ENCODE assay signal across 9 cellular contexts in genomic region chr1:94783342-94784264, GRCh38. TPM values are rescaled to one million over a fixed set of nuclear protein-coding genes. Genes with fewer than 3 reads are reported as not detected.
DNase-seq lines count a peak whose midpoint lies in the region; ATAC-seq, FAIRE-seq and TF ChIP-seq lines count a peak whose summit lies in the region.
"Had no signal": no experiment of that assay in that cellular context is flagged by ENCODE, and none has a peak within 500 bp of the region (broad histone marks: within the 10 kb centered on the region; RNA-seq: fewer than 3 reads in every experiment).

No MANE protein-coding gene starts in this region.

- H3K27ac ChIP-seq in H1 (ENCODE audit: low read depth, low read length) = no peak overlapping the region
- H3K27ac ChIP-seq in mesenchymal stem cell (ENCODE audit: low read length, poor library complexity, severe bottlenecking) = peak overlapping the region; percentile 76
- peak overlapping the region; percentile 76 for H3K27ac ChIP-seq in upper lobe of right lung

- H3K27me3 Mint-ChIP-seq in endothelial cell (ENCODE audit: unreplicated experiment) = no peaks in the 10 kb centered on the region

- H2BK15ac ChIP-seq in H1 (ENCODE audit: low read length) (no peak overlapping the region), mesenchymal stem cell (ENCODE audit: low read depth, poor library complexity, severe bottlenecking) (peak overlapping the region; percentile 41)

- TF ChIP-seq POLR2A in H1 (IDR thresholded peaks at IDR 0.05; ENCODE audit: control extremely low read depth in 1 of 2, low read depth in 2 of 2, low read length in 2 of 2) = no peak

- H3K27me3 ChIP-seq in H1 (replicated peaks in 1 of 4; ENCODE audit: control insufficient read depth in 3 of 4, extremely low read depth in 1 of 4, insufficient read depth in 3 of 4, low read length in 3 of 4) (no peaks in the 10 kb centered on the region), mesenchymal stem cell (ENCODE audit: control insufficient read depth in 1 of 2, insufficient read depth in 1 of 2, low read length in 2 of 2) (peaks cover 0 to 9% of the 10 kb centered on the region in 2 experiments), upper lobe of right lung (no peaks in the 10 kb centered on the region)

- H3K4me2 ChIP-seq in H1 (ENCODE audit: insufficient read depth in 1 of 2, low read depth in 2 of 2, low read length in 2 of 2) = no peak overlapping the region
- H3K4me2 ChIP-seq in mesenchymal stem cell (ENCODE audit: low read length, poor library complexity, severe bottlenecking) = no peak overlapping the region

- H3K14ac ChIP-seq in H1 (ENCODE audit: insufficient read length) (no peak overlapping the region), mesenchymal stem cell (ENCODE audit: low read length in 2 of 2) (peak overlapping the region in 1 of 2 experiments; percentile 81)

- no peak overlapping the region for H3K23ac ChIP-seq in H1 (ENCODE audit: insufficient read length)
- peak overlapping the region in 1 of 2 experiments; percentile 81 for H3K23ac ChIP-seq in mesenchymal stem cell (ENCODE audit: low read length in 2 of 2)

- no peak for TF ChIP-seq RAD21 in H1 (IDR thresholded peaks at IDR 0.05 in 1 of 2, conservative IDR thresholded peaks at IDR 0.05 in 1 of 2; ENCODE audit: low read depth in 2 of 2, low read length in 2 of 2)

- no peaks in the 10 kb centered on the region for H3K4me1 Mint-ChIP-seq in endothelial cell (ENCODE audit: unreplicated experiment)

- H4K91ac ChIP-seq in H1 (replicated peaks; ENCODE audit: insufficient read length, low read length) (peak overlapping the region; percentile 15), mesenchymal stem cell (ENCODE audit: low read length) (peak overlapping the region; percentile 87)

- TF ChIP-seq CTCF in H1 (IDR thresholded peaks at IDR 0.05; ENCODE audit: control extremely low read depth in 1 of 3, insufficient read depth in 1 of 3, low read depth in 1 of 3, low read length in 3 of 3) = no peak
- no peak for TF ChIP-seq CTCF in upper lobe of right lung (IDR thresholded peaks at IDR 0.05)
- no peak for TF ChIP-seq CTCF in endothelial cell (IDR thresholded peaks at IDR 0.05; ENCODE audit: unreplicated experiment)

- H3K4me3 ChIP-seq in H1 (ENCODE audit: extremely low read depth in 1 of 4, insufficient read depth in 2 of 4, low read depth in 3 of 4, low read length in 4 of 4) (no peak overlapping the region), mesenchymal stem cell (ENCODE audit: insufficient read depth in 1 of 2, low read depth in 1 of 2, low read length in 2 of 2) (peak overlapping the region in 1 of 2 experiments; percentile 43), upper lobe of right lung (peak overlapping the region; percentile 20)

- no peak overlapping the region for H4K8ac ChIP-seq in H1 (ENCODE audit: extremely low read depth, insufficient read depth, low read length)
- peak overlapping the region; percentile 82 for H4K8ac ChIP-seq in mesenchymal stem cell (ENCODE audit: low read length)

- H3K9me3 ChIP-seq in H1 (ENCODE audit: insufficient read depth in 2 of 2, low read depth in 1 of 2, low read length in 1 of 2) (no peaks in the 10 kb centered on the region), mesenchymal stem cell (ENCODE audit: control insufficient read depth, low read length) (no peaks in the 10 kb centered on the region), upper lobe of right lung (no peaks in the 10 kb centered on the region)

- H2BK120ac ChIP-seq in H1 (replicated peaks; ENCODE audit: low read depth, low read length) = no peak overlapping the region
- no peak overlapping the region for H2BK120ac ChIP-seq in mesenchymal stem cell (ENCODE audit: low read depth, low read length)

- FAIRE-seq in H1 (lab: Jason Lieb, UNC) = no peak

- POLR2A ChIA-PET in H1 (lab: Charles Lee; ENCODE audit: partially characterized antibody) = no interaction called here

- H3K27ac Mint-ChIP-seq in endothelial cell (ENCODE audit: unreplicated experiment) = no peak overlapping the region

- no peak overlapping the region for H4K5ac ChIP-seq in H1 (ENCODE audit: insufficient read length, low read depth, low read length)

- H3K9me3 Mint-ChIP-seq in endothelial cell (ENCODE audit: unreplicated experiment) = no peaks in the 10 kb centered on the region

- peaks cover 0 to 3% (median 0%) of the 10 kb centered on the region in 4 experiments; a peak in 1 of 7 replicates for H3K4me1 ChIP-seq in H1 (replicated peaks in 1 of 4; ENCODE audit: control insufficient read depth in 3 of 4, insufficient read depth in 4 of 4, low read length in 3 of 4)
- peaks cover 7% of the 10 kb centered on the region for H3K4me1 ChIP-seq in mesenchymal stem cell (ENCODE audit: control insufficient read depth, insufficient read depth, low read depth, low read length)
- peaks cover 10% of the 10 kb centered on the region for H3K4me1 ChIP-seq in upper lobe of right lung

- no peaks in the 10 kb centered on the region for H3K36me3 Mint-ChIP-seq in endothelial cell (ENCODE audit: low read depth, unreplicated experiment)

- peak overlapping the region; percentile 41; the same call in 1 of the 2 replicates for H2AFZ ChIP-seq in H1 (ENCODE audit: low read length)
- H2AFZ ChIP-seq in mesenchymal stem cell (ENCODE audit: low read depth, low read length) = peak overlapping the region; percentile 29

- H2BK12ac ChIP-seq in H1 (ENCODE audit: low read depth, low read length) (no peak overlapping the region), mesenchymal stem cell (ENCODE audit: low read length in 2 of 2) (peak overlapping the region; percentile 79 to 91)

- no peak overlapping the region for H3K18ac ChIP-seq in H1 (ENCODE audit: extremely low read depth, low read length)
- peak overlapping the region; percentile 72 to 94 for H3K18ac ChIP-seq in mesenchymal stem cell (ENCODE audit: low read depth in 1 of 2, low read length in 2 of 2)

- TF ChIP-seq EP300 in H1 (IDR thresholded peaks at IDR 0.05; ENCODE audit: borderline replicate concordance in 1 of 2, low read depth in 2 of 2, low read length in 2 of 2) = no peak

- H4K20me1 ChIP-seq in H1 (replicated peaks in 1 of 2; ENCODE audit: control insufficient read depth in 1 of 2, insufficient read depth in 2 of 2, low read length in 2 of 2) = no peaks in the 10 kb centered on the region

- no peak overlapping the region for H2AK5ac ChIP-seq in H1 (ENCODE audit: low read depth, low read length)
- H2AK5ac ChIP-seq in mesenchymal stem cell (ENCODE audit: low read length, severe bottlenecking) = peak overlapping the region; percentile 62

- WGBS in H1 (ENCODE audit: extremely low coverage in 1 of 2, insufficient coverage in 1 of 2, insufficient read length in 1 of 2, insufficient replicate concordance in 2 of 2, low coverage in 1 of 2, low lambda C conversion rate in 2 of 2, missing lambda C conversion rate in 1 of 2), 2 experiments = 89% methylated on average over 15 of the region's 16 CpGs; no CpG with 5 or more reads in 1 of the 2 experiments
- WGBS in mesenchymal stem cell = 50% methylated on average over 14 of the region's 16 CpGs

- no peaks in the 10 kb centered on the region for H3K79me1 ChIP-seq in H1 (ENCODE audit: low read depth, low read length)
- peaks cover 10% of the 10 kb centered on the region for H3K79me1 ChIP-seq in mesenchymal stem cell (replicated peaks; ENCODE audit: low read length, poor library complexity, severe bottlenecking)

- H3K9ac ChIP-seq in H1 (replicated peaks in 1 of 4; ENCODE audit: extremely low read depth in 1 of 4, low read depth in 3 of 4, low read length in 3 of 4) (no peak overlapping the region), mesenchymal stem cell (ENCODE audit: low read length) (peak overlapping the region; percentile 78)

- H3K23me2 ChIP-seq in H1 (ENCODE audit: low read depth, low read length) = no peaks in the 10 kb centered on the region; the same call in 1 of the 2 replicates

- no peak overlapping the region for H2BK20ac ChIP-seq in H1 (ENCODE audit: low read length)

- H3K36me3 ChIP-seq in H1 (ENCODE audit: control insufficient read depth in 2 of 4, insufficient read depth in 4 of 4, low read length in 3 of 4) (no peaks in the 10 kb centered on the region), mesenchymal stem cell (ENCODE audit: control insufficient read depth in 1 of 2, insufficient read depth in 2 of 2, low read depth in 1 of 2, low read length in 2 of 2) (no peaks in the 10 kb centered on the region), upper lobe of right lung (no peaks in the 10 kb centered on the region)

- DNase-seq in NCI-H2196 (lab: John Stamatoyannopoulos, UW; ENCODE audit: unreplicated experiment) (peak; percentile 37), H1 (ENCODE audit: low read depth in 1 of 2, low spot score in 2 of 2) (no peak), mesenchymal stem cell (peak; percentile 93), upper lobe of right lung (peak; percentile 88), endothelial cell (ENCODE audit: low spot score) (no peak), NCI-H1930 (lab: John Stamatoyannopoulos, UW) (no peak)
- DNase-seq in stimulated activated naive CD8-positive, alpha-beta T cell treated with anti-CD3 and anti-CD28 coated beads, Interleukin-15, Interleukin-2, amounts not matched to agents 100 U/mL and 50 U/mL, for 24 hours = no peak
- DNase-seq: activated CD4-positive, alpha-beta T cell treated with anti-CD3 and anti-CD28 coated beads, Interleukin-2, amount 50 U/mL, for 1 hour had no signal

- H3K4ac ChIP-seq in H1 (replicated peaks; ENCODE audit: insufficient read length, low read depth, low read length) (no peak overlapping the region), mesenchymal stem cell (ENCODE audit: low read depth in 1 of 2, low read length in 2 of 2) (peak overlapping the region; percentile 81 to 88)

- no peaks in the 10 kb centered on the region for H3K79me2 ChIP-seq in H1 (ENCODE audit: control insufficient read depth in 1 of 2, insufficient read depth in 2 of 2, low read length in 2 of 2)

- CTCF ChIA-PET in H1 (lab: Charles Lee; ENCODE audit: partially characterized antibody) = interaction anchor here (1.0 to 2.6 kb wide), 3 partner anchors 10 to 22 kb away, joined by 3 to 10 read pairs (median 4); no protein-coding TSS in a partner anchor

- H3K4me3 Mint-ChIP-seq in endothelial cell (ENCODE audit: unreplicated experiment) = no peak overlapping the region

- peak overlapping the region; percentile 11; the same call in 1 of the 2 replicates for H2BK5ac ChIP-seq in H1 (ENCODE audit: low read depth, low read length)
- H2BK5ac ChIP-seq in mesenchymal stem cell (ENCODE audit: low read depth, low read length, poor library complexity, severe bottlenecking) = no peak overlapping the region

- ATAC-seq in upper lobe of right lung = peak; percentile 92
- ATAC-seq in stimulated activated naive CD8-positive, alpha-beta T cell treated with anti-CD3 and anti-CD28 coated beads, Interleukin-15, Interleukin-2, amounts not matched to agents 100 U/mL and 50 U/mL, for 24 hours = no peak
- no peak for ATAC-seq in HG03135 (IDR thresholded peaks at IDR 0.05; ENCODE audit: unreplicated experiment)

- H3K56ac ChIP-seq in H1 (replicated peaks; ENCODE audit: insufficient read length, low read depth, low read length) = no peak overlapping the region

- intact Hi-C loops in upper lobe of right lung (cut with DNase I) = no loop called here

RNA-seq across cellular contexts. Expression of gene SLC44A3, which starts 36.6 kb away (rescaled TPM):
- 4.2 and 5.0 TPM in 2 replicates for total RNA-seq in H1 (2021; fragmentation: NEBNext Ultra II Directional; extraction: Animal tissue kit (Norgen Biotek cat#: 25700))
- 3.6 and 5.0 TPM in 2 replicates for polyA plus RNA-seq in H1 (2011; rRNA removed)
- 4.0 TPM for polyA plus RNA-seq in H1 (2011; cell fraction: cytosol; rRNA removed)
- polyA plus RNA-seq in H1 (2011; cell fraction: nucleus; rRNA removed) = 5.3 TPM
- 3.2 to 5.1 TPM (median 4.6 TPM) in 4 replicates for polyA plus RNA-seq in H1 (2012, experiment 1 of 2)
- polyA plus RNA-seq in H1 (2012, experiment 2 of 2) = 2.2 TPM
- polyA plus RNA-seq in H1 (2013, experiment 1 of 2) = 5.2 TPM
- polyA plus RNA-seq in H1 (2013, experiment 2 of 2) = 5.8 TPM
- polyA minus RNA-seq in H1 (2011; rRNA and poly(A)+ RNA removed) = 7.8 and 9.9 TPM in 2 replicates
- polyA minus RNA-seq in H1 (2011; cell fraction: cytosol; rRNA and poly(A)+ RNA removed) = 1.1 TPM
- 11.1 TPM for polyA minus RNA-seq in H1 (2011; cell fraction: nucleus; rRNA and poly(A)+ RNA removed)
- polyA plus RNA-seq in mesenchymal stem cell (2013, experiment 1 of 2) = 12.6 TPM
- polyA plus RNA-seq in mesenchymal stem cell (2013, experiment 2 of 2) = 11.5 TPM
- total RNA-seq in upper lobe of right lung (31.6 TPM), endothelial cell (ENCODE audit: unreplicated experiment) (2.7 TPM)

Comparison
In these comparisons a context has a peak if more than half of its experiments do, and no peak if none do; other contexts are left out.
1. DNase-seq: peak in NCI-H2196 (single experiment), mesenchymal stem cell (single experiment) and upper lobe of right lung (single experiment); none in H1 (0 of 2), endothelial cell (single experiment), stimulated activated naive CD8-positive, alpha-beta T cell treated with anti-CD3 and anti-CD28 coated beads, Interleukin-15, Interleukin-2, amounts not matched to agents 100 U/mL and 50 U/mL, for 24 hours (single experiment) and NCI-H1930 (0 of 2).